ENCODE assay signal across 10 cellular contexts in genomic region chr3:122530164-122530563, GRCh38. TPM values are rescaled to one million over a fixed set of nuclear protein-coding genes. Genes with fewer than 3 reads are reported as not detected.
"Had no signal": no experiment of that assay in that cellular context is flagged by ENCODE, and none has a peak within 500 bp of the region (broad histone marks: within the 10 kb centered on the region; RNA-seq: fewer than 3 reads in every experiment).

No MANE protein-coding gene starts in this region.

- H3K4me1 ChIP-seq: HAP-1 had no signal

- H3K9me3 ChIP-seq: HAP-1 had no signal

- H3K27ac ChIP-seq: GM23248, HL-60 had no signal

- DNase-seq: GM23248, GOT3, H7, HFFc6, IMR-90 had no signal

- H2AFZ ChIP-seq: GM23248 had no signal

- H3K4me3 ChIP-seq: GM23248, HAP-1 had no signal

- H3K9ac ChIP-seq: GM23248 had no signal

- H3K9me3 Mint-ChIP-seq: HFFc6 had no signal

- H3K4me3 Mint-ChIP-seq: HFFc6 had no signal

- ATAC-seq: HCT116 had no signal

- H3K27ac Mint-ChIP-seq: HFFc6 had no signal

- H3K36me3 ChIP-seq: HAP-1 had no signal

RNA-seq across cellular contexts. Expression of gene PARP15, which starts 47.3 kb away (rescaled TPM):
- total RNA-seq: H4, H7, HFFc6, HT1080, IMR-90 had no signal
